ENCODE assay signal across 12 cellular contexts in the genomic region with DNA sequence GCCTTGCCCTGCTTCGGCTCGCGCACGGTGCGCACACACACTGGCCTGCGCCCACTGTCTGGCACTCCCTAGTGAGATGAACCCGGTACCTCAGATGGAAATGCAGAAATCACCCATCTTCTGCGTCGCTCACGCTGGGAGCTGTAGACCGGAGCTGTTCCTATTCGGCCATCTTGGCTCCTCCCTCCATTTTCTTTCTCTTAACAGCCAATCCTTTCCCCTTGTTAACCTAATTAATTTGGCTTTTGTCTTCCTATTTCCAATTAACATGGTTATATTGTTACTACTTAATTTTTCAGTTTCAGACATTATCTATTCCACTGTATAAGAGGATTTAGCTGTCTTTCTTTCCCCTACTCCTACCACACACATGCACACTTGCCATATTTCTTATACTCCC. TPM values are rescaled to one million over a fixed set of nuclear protein-coding genes. Genes with fewer than 3 reads are reported as not detected.
"Had no signal": no experiment of that assay in that cellular context is flagged by ENCODE, and none has a peak within 500 bp of the region (broad histone marks: within the 10 kb centered on the region; RNA-seq: fewer than 3 reads in every experiment).

No MANE protein-coding gene starts in this region.

RNA-seq across cellular contexts. Expression of a gene that starts 18.4 kb away (rescaled TPM):
- total RNA-seq: activated CD4-positive, alpha-beta memory T cell treated with anti-CD3 and anti-CD28 coated beads for 36 hours; activated CD4-positive, alpha-beta T cell treated with anti-CD3 and anti-CD28 coated beads for 36 hours; activated CD4-positive, alpha-beta T cell treated with anti-CD3 and anti-CD28 coated beads, Interleukin-2, amount 10 ng/mL, durations not matched to agents 24 days and 14 days; activated CD8-positive, alpha-beta memory T cell treated with anti-CD3 and anti-CD28 coated beads for 36 hours; activated CD8-positive, alpha-beta memory T cell treated with anti-CD3 and anti-CD28 coated beads, Interleukin-2, amount 10 ng/mL, durations not matched to agents 7 days and 5 days; activated CD8-positive, alpha-beta T cell treated with anti-CD3 and anti-CD28 coated beads, Interleukin-2, amount 10 ng/mL, durations not matched to agents 7 days and 5 days; activated naive CD4-positive, alpha-beta T cell treated with anti-CD3 and anti-CD28 coated beads for 36 hours; activated naive CD8-positive, alpha-beta T cell treated with anti-CD3 and anti-CD28 coated beads for 36 hours; activated T-helper 1 cell treated with anti-CD3 and anti-CD28 coated beads, Interleukin-12 subunit alpha, Interleukin-12 subunit beta, Interleukin-2, Interleukin-4 antibody, amounts not matched to agents 30 ng/mL and 10 ng/mL and 1 ng/mL, durations not matched to agents 14 hours and 24 hours and 36 hours; activated T-helper 2 cell treated with anti-CD3 and anti-CD28 coated beads, Interferon-gamma antibody, Interleukin-2, Interleukin-4, amounts not matched to agents 10 μg/mL and 5 μg/mL and 100 μg/mL, durations not matched to agents 14 hours and 24 hours and 36 hours; aorta; heart left ventricle had no signal
